ENCODE assay signal across 29 cellular contexts in genomic region chr5:158755971-158756370, GRCh38.
DNase-seq lines count a peak whose midpoint lies in the region; ATAC-seq and TF ChIP-seq lines count a peak whose summit lies in the region.
"Had no signal": no experiment of that assay in that cellular context is flagged by ENCODE, and none has a peak within 500 bp of the region (broad histone marks: within the 10 kb centered on the region; RNA-seq: fewer than 3 reads in every experiment).

No MANE protein-coding gene starts in this region.

- H3K36me3 Mint-ChIP-seq in GM23338 (ENCODE audit: low read depth) (no peaks in the 10 kb centered on the region), memory B cell (peaks cover 21% of the 10 kb centered on the region)
- H3K36me3 Mint-ChIP-seq: CD8-positive, alpha-beta T cell; immature natural killer cell; naive thymus-derived CD4-positive, alpha-beta T cell had no signal

- H3K4me3 ChIP-seq in GM23338 = no peak overlapping the region
- no peak overlapping the region for H3K4me3 ChIP-seq in tibial artery
- H3K4me3 ChIP-seq in sigmoid colon = no peak overlapping the region
- no peak overlapping the region for H3K4me3 ChIP-seq in upper lobe of right lung
- H3K4me3 ChIP-seq: dorsolateral prefrontal cortex, hepatocyte, ovary, spleen, testis had no signal

- H3F3A ChIP-seq in GM23338 (replicated peaks; ENCODE audit: low read depth) = no peaks in the 10 kb centered on the region

- no peaks in the 10 kb centered on the region for H3K9me2 ChIP-seq in GM23338 (ENCODE audit: insufficient read depth)

- DNase-seq in GM23338 (ENCODE audit: low spot score) (no peak), astrocyte of the hippocampus (ENCODE audit: low read depth, low spot score) (peak; percentile 1), memory B cell (ENCODE audit: low spot score in 2 of 2) (no peak), tibial artery (no peak), sigmoid colon (no peak), upper lobe of right lung (no peak)
- DNase-seq in effector CD4-positive, alpha-beta T cell = no peak
- DNase-seq: activated naive CD4-positive, alpha-beta T cell; activated T-cell treated with anti-CD3 and anti-CD28 coated beads, Interleukin-2, amount 50 U/mL, for 1 hour; amniotic stem cell; CD8-positive, alpha-beta T cell; central memory CD4-positive, alpha-beta T cell; GF-D8; immature natural killer cell; KBM-7; MV-4-11; naive thymus-derived CD4-positive, alpha-beta T cell; NCI-H1694; NCI-H69; ovary; retina; spleen; stimulated activated CD4-positive, alpha-beta T cell treated with anti-CD3 and anti-CD28 coated beads, Interleukin-4, amount 100 ng/mL, for 1 hour; stimulated activated naive B cell treated with anti-CD40 and anti-IgM and Interleukin-4, amounts not matched to agents 10 μg/mL and 1 μg/mL and 100 μg/mL, for 72 hours; testis had no signal

- H3K4me2 ChIP-seq in GM23338 = no peak overlapping the region
- H3K4me2 ChIP-seq: hepatocyte had no signal

- TF ChIP-seq CTCF in GM23338 (conservative IDR thresholded peaks at IDR 0.05; ENCODE audit: low read depth in 2 of 2) (no peak), tibial artery (IDR thresholded peaks at IDR 0.05) (no peak), sigmoid colon (IDR thresholded peaks at IDR 0.05) (no peak), upper lobe of right lung (IDR thresholded peaks at IDR 0.05) (no peak)

- H2AFZ ChIP-seq in GM23338 = 0 out of 2 replicates have a peak overlapping the region, but pooled peaks have one; percentile 25
- H2AFZ ChIP-seq: hepatocyte had no signal

- ATAC-seq in GM23338 (no peak), memory B cell (ENCODE audit: low read depth) (no peak), GM21619 (IDR thresholded peaks at IDR 0.05; ENCODE audit: unreplicated experiment) (no peak), upper lobe of right lung (no peak)
- ATAC-seq: CD8-positive, alpha-beta T cell; left lobe of liver; naive thymus-derived CD4-positive, alpha-beta T cell; stimulated activated naive B cell treated with anti-CD40 and anti-IgM and Interleukin-4, amounts not matched to agents 10 μg/mL and 1 μg/mL and 100 μg/mL, for 72 hours had no signal

- no peaks in the 10 kb centered on the region for H3K36me3 ChIP-seq in GM23338 (ENCODE audit: insufficient read depth)
- no peaks in the 10 kb centered on the region for H3K36me3 ChIP-seq in tibial artery
- H3K36me3 ChIP-seq in sigmoid colon = no peaks in the 10 kb centered on the region
- no peaks in the 10 kb centered on the region for H3K36me3 ChIP-seq in upper lobe of right lung
- H3K36me3 ChIP-seq: ovary, spleen had no signal

- intact Hi-C loops in tibial artery (cut with DNase I; ENCODE audit: low total_unique reads) = no loop called here
- intact Hi-C loops in sigmoid colon (cut with DNase I) = no loop called here
- intact Hi-C loops in upper lobe of right lung (cut with DNase I) = no loop called here

- H3K4me1 ChIP-seq in GM23338 (ENCODE audit: insufficient read depth) = 0 out of 2 replicates have a peak, but pooled peaks cover 5% of the 10 kb centered on the region
- H3K4me1 ChIP-seq in tibial artery = peaks cover 0 to 65% (median 27%) of the 10 kb centered on the region in 4 donors
- no peaks in the 10 kb centered on the region for H3K4me1 ChIP-seq in sigmoid colon
- no peaks in the 10 kb centered on the region for H3K4me1 ChIP-seq in upper lobe of right lung
- H3K4me1 ChIP-seq: testis had no signal

- H3K9me3 ChIP-seq in tibial artery (no peaks in the 10 kb centered on the region), sigmoid colon (no peaks in the 10 kb centered on the region), upper lobe of right lung (no peaks in the 10 kb centered on the region)
- H3K9me3 ChIP-seq: ovary, spleen, testis had no signal

- 33 to 68% methylated on average over 2 of the region's 2 CpGs for WGBS in sigmoid colon, 2 donors

- H3K4me1 Mint-ChIP-seq in GM23338 (no peaks in the 10 kb centered on the region; the same call in 2 of the 3 replicates), memory B cell (peaks cover 55% of the 10 kb centered on the region)
- H3K4me1 Mint-ChIP-seq: immature natural killer cell had no signal

- no peaks in the 10 kb centered on the region for H3K27me3 ChIP-seq in GM23338 (ENCODE audit: insufficient read depth)
- no peaks in the 10 kb centered on the region for H3K27me3 ChIP-seq in tibial artery
- no peaks in the 10 kb centered on the region for H3K27me3 ChIP-seq in sigmoid colon
- no peaks in the 10 kb centered on the region for H3K27me3 ChIP-seq in upper lobe of right lung
- H3K27me3 ChIP-seq: ovary, spleen, testis had no signal

- TF ChIP-seq POLR2A in sigmoid colon (IDR thresholded peaks at IDR 0.05) = no peak

- no peak overlapping the region for H3K4me3 Mint-ChIP-seq in GM23338
- no peak overlapping the region for H3K4me3 Mint-ChIP-seq in memory B cell
- H3K4me3 Mint-ChIP-seq: CD8-positive, alpha-beta T cell; immature natural killer cell; naive thymus-derived CD4-positive, alpha-beta T cell; stimulated activated naive B cell treated with anti-CD40 and anti-IgM and Interleukin-4, amounts not matched to agents 10 μg/mL and 1 μg/mL and 100 μg/mL, for 72 hours had no signal

- no peak for TF ChIP-seq EP300 in sigmoid colon (IDR thresholded peaks at IDR 0.05)

- H3K27ac ChIP-seq in GM23338 (ENCODE audit: low read depth) (no peak overlapping the region), tibial artery (peak overlapping the region; percentile 29 to 67), sigmoid colon (peak overlapping the region in 1 of 4 donors; percentile 17), upper lobe of right lung (no peak overlapping the region)
- H3K27ac ChIP-seq: dorsolateral prefrontal cortex, hepatocyte, ovary, spleen, testis had no signal

- H3K9me3 Mint-ChIP-seq in GM23338 = no peaks in the 10 kb centered on the region
- H3K9me3 Mint-ChIP-seq in memory B cell = no peaks in the 10 kb centered on the region
- H3K9me3 Mint-ChIP-seq: CD8-positive, alpha-beta T cell; immature natural killer cell; stimulated activated naive B cell treated with anti-CD40 and anti-IgM and Interleukin-4, amounts not matched to agents 10 μg/mL and 1 μg/mL and 100 μg/mL, for 72 hours had no signal

- H3K79me2 ChIP-seq in GM23338 (replicated peaks; ENCODE audit: insufficient read depth) = no peaks in the 10 kb centered on the region
- H3K79me2 ChIP-seq: hepatocyte had no signal

- H3K27ac Mint-ChIP-seq in GM23338 = no peak overlapping the region
- peak overlapping the region; percentile 88 for H3K27ac Mint-ChIP-seq in memory B cell
- H3K27ac Mint-ChIP-seq: CD8-positive, alpha-beta T cell; immature natural killer cell; naive thymus-derived CD4-positive, alpha-beta T cell had no signal

- H3K27me3 Mint-ChIP-seq in GM23338 (ENCODE audit: insufficient read depth, low read depth, poor library complexity) (peaks cover 2% of the 10 kb centered on the region), memory B cell (no peaks in the 10 kb centered on the region)
- H3K27me3 Mint-ChIP-seq: stimulated activated naive B cell treated with anti-CD40 and anti-IgM and Interleukin-4, amounts not matched to agents 10 μg/mL and 1 μg/mL and 100 μg/mL, for 72 hours had no signal

- H4K20me1 ChIP-seq in GM23338 (replicated peaks; ENCODE audit: insufficient read depth) = no peaks in the 10 kb centered on the region

TF ChIP-seq in GM23338, 12 proteins besides CTCF, POLR2A, EP300 and RAD21 (continues in another document):
- TF ChIP-seq, protein P1, sequence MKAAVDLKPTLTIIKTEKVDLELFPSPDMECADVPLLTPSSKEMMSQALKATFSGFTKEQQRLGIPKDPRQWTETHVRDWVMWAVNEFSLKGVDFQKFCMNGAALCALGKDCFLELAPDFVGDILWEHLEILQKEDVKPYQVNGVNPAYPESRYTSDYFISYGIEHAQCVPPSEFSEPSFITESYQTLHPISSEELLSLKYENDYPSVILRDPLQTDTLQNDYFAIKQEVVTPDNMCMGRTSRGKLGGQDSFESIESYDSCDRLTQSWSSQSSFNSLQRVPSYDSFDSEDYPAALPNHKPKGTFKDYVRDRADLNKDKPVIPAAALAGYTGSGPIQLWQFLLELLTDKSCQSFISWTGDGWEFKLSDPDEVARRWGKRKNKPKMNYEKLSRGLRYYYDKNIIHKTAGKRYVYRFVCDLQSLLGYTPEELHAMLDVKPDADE (IDR thresholded peaks at IDR 0.05) = no peak
- no peak for TF ChIP-seq POLR2AphosphoS5 (IDR thresholded peaks at IDR 0.05; ENCODE audit: low read depth)
- TF ChIP-seq EZH2 (IDR thresholded peaks at IDR 0.05; ENCODE audit: low read depth, unreplicated experiment) = no peak

Comparison
In these comparisons a context has a peak if more than half of its experiments do, and no peak if none do; other contexts are left out.
1. H3K27ac ChIP-seq: peak in tibial artery (2 of 2); none in GM23338 (single experiment) and upper lobe of right lung (single experiment).